14 cellular contexts compared by ENCODE assay signal in genomic region chr1:154952664-154953063, GRCh38. TPM values are rescaled to one million over a fixed set of nuclear protein-coding genes. Genes with fewer than 3 reads are reported as not detected.
DNase-seq lines count a peak whose midpoint lies in the region; ATAC-seq and TF ChIP-seq lines count a peak whose summit lies in the region.
"Had no signal": no experiment of that assay in that cellular context is flagged by ENCODE, and none has a peak within 500 bp of the region (broad histone marks: within the 10 kb centered on the region; RNA-seq: fewer than 3 reads in every experiment).

No MANE protein-coding gene starts in this region.

- H3K27me3 ChIP-seq in cardiac muscle cell (no peaks in the 10 kb centered on the region), body of pancreas (no peaks in the 10 kb centered on the region)

- H3K4me1 ChIP-seq in cardiac muscle cell (ENCODE audit: low read depth) = peaks cover 45% of the 10 kb centered on the region
- H3K4me1 ChIP-seq in body of pancreas = peaks cover 44% of the 10 kb centered on the region

- H3K27ac ChIP-seq in cardiac muscle cell = peak overlapping the region; percentile 94
- H3K27ac ChIP-seq in body of pancreas = no peak overlapping the region

- TF ChIP-seq POLR2A in body of pancreas (IDR thresholded peaks at IDR 0.05) (no peak), lower leg skin (IDR thresholded peaks at IDR 0.05) (no peak)

- peak overlapping the region; percentile 75 for H3K4me3 Mint-ChIP-seq in activated naive CD8-positive, alpha-beta T cell treated with anti-CD3 and anti-CD28 coated beads for 36 hours
- no peak overlapping the region for H3K4me3 Mint-ChIP-seq in mesothelial cell of epicardium

- peaks cover 5% of the 10 kb centered on the region for H3K36me3 ChIP-seq in cardiac muscle cell
- H3K36me3 ChIP-seq in body of pancreas (replicated peaks in 1 of 2; ENCODE audit: insufficient read depth in 1 of 2, low read depth in 2 of 2) = peaks cover 0 to 3% of the 10 kb centered on the region in 2 donors

- no peak overlapping the region for H3K4me3 ChIP-seq in cardiac muscle cell
- no peak overlapping the region for H3K4me3 ChIP-seq in body of pancreas
- no peak overlapping the region for H3K4me3 ChIP-seq in lower leg skin (ENCODE audit: low read depth, poor library complexity, severe bottlenecking)

- H3K27ac Mint-ChIP-seq in activated naive CD8-positive, alpha-beta T cell treated with anti-CD3 and anti-CD28 coated beads for 36 hours = peak overlapping the region; percentile 94
- peak overlapping the region; percentile 2 for H3K27ac Mint-ChIP-seq in mesothelial cell of epicardium

- H3K4me1 Mint-ChIP-seq in activated naive CD8-positive, alpha-beta T cell treated with anti-CD3 and anti-CD28 coated beads for 36 hours = peaks cover 72% of the 10 kb centered on the region
- H3K4me1 Mint-ChIP-seq in mesothelial cell of epicardium = peaks cover 55% of the 10 kb centered on the region

- peaks cover 2% of the 10 kb centered on the region for H3K36me3 Mint-ChIP-seq in activated naive CD8-positive, alpha-beta T cell treated with anti-CD3 and anti-CD28 coated beads for 36 hours
- peaks cover 11% of the 10 kb centered on the region for H3K36me3 Mint-ChIP-seq in mesothelial cell of epicardium

- ATAC-seq in Right ventricle myocardium inferior (no peak), body of pancreas (no peak)

- no peaks in the 10 kb centered on the region for H3K27me3 Mint-ChIP-seq in activated naive CD8-positive, alpha-beta T cell treated with anti-CD3 and anti-CD28 coated beads for 36 hours
- H3K27me3 Mint-ChIP-seq in mesothelial cell of epicardium (ENCODE audit: low read depth) = no peaks in the 10 kb centered on the region

- H3K9me3 ChIP-seq in cardiac muscle cell (ENCODE audit: low read depth) (no peaks in the 10 kb centered on the region), body of pancreas (no peaks in the 10 kb centered on the region)

- intact Hi-C loops in Right ventricle myocardium inferior (cut with DNase I) (no loop called here), body of pancreas (cut with DNase I) (no loop called here), lower leg skin (cut with DNase I; ENCODE audit: low total_unique reads) (loop anchor here (10.0 kb wide), 1 partner anchor 102 kb away; the partner anchor contains the start of gene ADAM15)

- no peaks in the 10 kb centered on the region for H3K9me3 Mint-ChIP-seq in activated naive CD8-positive, alpha-beta T cell treated with anti-CD3 and anti-CD28 coated beads for 36 hours
- no peaks in the 10 kb centered on the region for H3K9me3 Mint-ChIP-seq in mesothelial cell of epicardium

- TF ChIP-seq CTCF in cardiac muscle cell (IDR thresholded peaks at IDR 0.05; ENCODE audit: low read depth, low read length) (no peak), mesothelial cell of epicardium (IDR thresholded peaks at IDR 0.05; ENCODE audit: unreplicated experiment) (no peak), body of pancreas (IDR thresholded peaks at IDR 0.05) (no peak), lower leg skin (IDR thresholded peaks at IDR 0.05) (no peak)

- 61 to 71% methylated on average over 6 of the region's 6 CpGs for WGBS in body of pancreas, 2 donors
- 82 to 86% methylated on average over 6 of the region's 6 CpGs for WGBS in lower leg skin, 2 donors

- no peak for DNase-seq in cardiac muscle cell (ENCODE audit: low read depth in 1 of 2, low spot score in 1 of 2)
- DNase-seq in Right ventricle myocardium inferior (ENCODE audit: missing footprints) = no peak
- no peak for DNase-seq in activated naive CD8-positive, alpha-beta T cell treated with anti-CD3 and anti-CD28 coated beads for 36 hours
- DNase-seq in mesothelial cell of epicardium (ENCODE audit: low spot score in 2 of 2, unreplicated experiment in 2 of 2) = no peak
- DNase-seq in NOMO-1 (lab: John Stamatoyannopoulos, UW; ENCODE audit: unreplicated experiment in 2 of 2) = no peak
- no peak for DNase-seq in NCI-H524 treated with DMSO at 0.1 percent for 48 hours (lab: John Stamatoyannopoulos, UW)
- no peak for DNase-seq in body of pancreas
- no peak for DNase-seq in lower leg skin (ENCODE audit: low spot score in 2 of 2)
- DNase-seq: cerebellar nuclear complex, KBM-7, mammary epithelial cell, NCI-H187 treated with DMSO at 0.1 percent for 48 hours, NCI-H774, SHP77 had no signal

RNA-seq across cellular contexts. Expression of gene PBXIP1, which starts 3.2 kb away (rescaled TPM):
- total RNA-seq in cardiac muscle cell (155 and 161 TPM in 2 replicates), Right ventricle myocardium inferior (55.9 TPM), mesothelial cell of epicardium (53.8 to 56.2 TPM (median 56.2 TPM) in 3 replicates), body of pancreas (10 to 100 TPM; 26.0 to 60.7 TPM), lower leg skin (10 to 100 TPM; 52.1 to 84.1 (median 63.7) TPM)
- polyA plus RNA-seq in cardiac muscle cell = 93.7 and 108 TPM in 2 replicates
- total RNA-seq in activated naive CD8-positive, alpha-beta T cell treated with anti-CD3 and anti-CD28 coated beads for 36 hours = 10 to 100 TPM; 12.2 to 13.2 TPM

RNA-seq across cellular contexts. Expression of gene PYGO2, which starts 8.9 kb away (rescaled TPM):
- total RNA-seq in cardiac muscle cell (45.6 and 48.0 TPM in 2 replicates), Right ventricle myocardium inferior (16.0 TPM), mesothelial cell of epicardium (43.8 to 47.3 TPM (median 44.6 TPM) in 3 replicates), body of pancreas (10 to 100 TPM; 10.9 to 15.2 TPM), lower leg skin (10 to 100 TPM; 31.9 to 38.0 (median 36.3) TPM)
- polyA plus RNA-seq in cardiac muscle cell = 45.3 and 49.2 TPM in 2 replicates
- total RNA-seq in activated naive CD8-positive, alpha-beta T cell treated with anti-CD3 and anti-CD28 coated beads for 36 hours = 10 to 100 TPM; 24.2 to 25.1 TPM

RNA-seq across cellular contexts. Expression of gene PMVK, which starts 16.1 kb away (rescaled TPM):
- 20.1 and 23.8 TPM in 2 replicates for total RNA-seq in cardiac muscle cell
- 94.4 and 95.4 TPM in 2 replicates for polyA plus RNA-seq in cardiac muscle cell
- 71.1 TPM for total RNA-seq in Right ventricle myocardium inferior
- total RNA-seq in activated naive CD8-positive, alpha-beta T cell treated with anti-CD3 and anti-CD28 coated beads for 36 hours = 10 to 100 TPM; 29.8 to 32.8 TPM
- 19.7 to 21.2 TPM (median 20.5 TPM) in 3 replicates for total RNA-seq in mesothelial cell of epicardium
- 10 to 100 TPM in 1 of 2 donors, 1 to 10 TPM in 1; 7.0 to 18.5 TPM for total RNA-seq in body of pancreas
- total RNA-seq in lower leg skin = 10 to 100 TPM; 20.6 to 37.0 (median 33.3) TPM

RNA-seq across cellular contexts. Expression of gene SHC1, which starts 17.9 kb away (rescaled TPM):
- total RNA-seq in cardiac muscle cell (80.0 and 80.3 TPM in 2 replicates), Right ventricle myocardium inferior (60.4 TPM), mesothelial cell of epicardium (115 to 132 TPM (median 117 TPM) in 3 replicates), body of pancreas (10 to 100 TPM; 38.1 to 45.5 TPM), lower leg skin (10 to 100 TPM; 45.4 to 68.9 (median 66.4) TPM)
- polyA plus RNA-seq in cardiac muscle cell = 66.8 and 70.7 TPM in 2 replicates
- 10 to 100 TPM; 34.7 to 38.4 TPM for total RNA-seq in activated naive CD8-positive, alpha-beta T cell treated with anti-CD3 and anti-CD28 coated beads for 36 hours

RNA-seq across cellular contexts. Expression of gene CKS1B, which starts 21.8 kb away (rescaled TPM):
- total RNA-seq in cardiac muscle cell = 52.9 and 96.5 TPM in 2 replicates
- polyA plus RNA-seq in cardiac muscle cell = 157 and 337 TPM in 2 replicates
- 22.2 TPM for total RNA-seq in Right ventricle myocardium inferior
- total RNA-seq in activated naive CD8-positive, alpha-beta T cell treated with anti-CD3 and anti-CD28 coated beads for 36 hours = 100 to 1,000 TPM; 156 TPM
- 64.0 to 70.9 TPM (median 68.2 TPM) in 3 replicates for total RNA-seq in mesothelial cell of epicardium
- total RNA-seq in body of pancreas = 10 to 100 TPM; 15.6 to 29.0 TPM
- 10 to 100 TPM; 40.0 to 58.7 (median 45.3) TPM for total RNA-seq in lower leg skin
